In genomic region chr17:77843878-77844260, GRCh38 we compare ENCODE assay signal across 15 cellular contexts.
DNase-seq lines count a peak whose midpoint lies in the region; ATAC-seq, FAIRE-seq and TF ChIP-seq lines count a peak whose summit lies in the region.
"Had no signal": no experiment of that assay in that cellular context is flagged by ENCODE, and none has a peak within 500 bp of the region (broad histone marks: within the 10 kb centered on the region; RNA-seq: fewer than 3 reads in every experiment).

No MANE protein-coding gene starts in this region.

- ATAC-seq in stimulated activated naive CD8-positive, alpha-beta T cell treated with anti-CD3 and anti-CD28 coated beads, Interleukin-15, amount 100 ng/mL, for 72 hours: peak; percentile 8
- ATAC-seq in GM21576 (IDR thresholded peaks at IDR 0.05; ENCODE audit: unreplicated experiment): no peak
- ATAC-seq: PC-3, psoas muscle had no signal

- FAIRE-seq in bronchial epithelial cell (lab: Jason Lieb, UNC): no peak

- H3K36me3 Mint-ChIP-seq in activated naive CD4-positive, alpha-beta T cell treated with anti-CD3 and anti-CD28 coated beads, Interleukin-2, amount 10 ng/mL, durations not matched to agents 7 days and 5 days: no peaks in the 10 kb centered on the region

- no peaks in the 10 kb centered on the region for H3K27me3 ChIP-seq in bronchial epithelial cell (ENCODE audit: control insufficient read depth, insufficient read depth, low read length)
- H3K27me3 ChIP-seq: colonic mucosa had no signal

- POLR2A ChIA-PET in RWPE1 (lab: Yijun Ruan, JAX; ENCODE audit: low non-redundant PET): interaction anchor here (0.6 to 1.0 kb wide), 2 partner anchors 114 to 399 kb away, joined by 3 to 7 read pairs; partner anchors contain the start of gene TNRC6C

- no peaks in the 10 kb centered on the region for H3K9me3 Mint-ChIP-seq in activated naive CD4-positive, alpha-beta T cell treated with anti-CD3 and anti-CD28 coated beads, Interleukin-2, amount 10 ng/mL, durations not matched to agents 7 days and 5 days
- no peaks in the 10 kb centered on the region for H3K9me3 Mint-ChIP-seq in stimulated activated naive CD8-positive, alpha-beta T cell treated with anti-CD3 and anti-CD28 coated beads, Interleukin-15, amount 100 ng/mL, for 72 hours

- no peak overlapping the region for H3K27ac ChIP-seq in RWPE1
- H3K27ac ChIP-seq: colonic mucosa, lower lobe of right lung, psoas muscle, SK-N-MC had no signal

- no peak for DNase-seq in activated naive CD4-positive, alpha-beta T cell treated with anti-CD3 and anti-CD28 coated beads, Interleukin-2, amount 10 ng/mL, durations not matched to agents 7 days and 5 days
- DNase-seq in activated naive CD4-positive, alpha-beta T cell treated with Interleukin-2 at 50 U/mL for 16 hours: no peak
- DNase-seq in RWPE1 (ENCODE audit: low spot score) (peak; percentile 29), bronchial epithelial cell (ENCODE audit: low read depth) (peak; percentile 60), LoVo (ENCODE audit: low spot score) (no peak)
- DNase-seq in stimulated activated naive CD8-positive, alpha-beta T cell treated with anti-CD3 and anti-CD28 coated beads, Interleukin-15, amount 100 ng/mL, for 72 hours: no peak
- DNase-seq in NK-92 treated with Interleukin-12 subunit alpha and Interleukin-12 subunit beta, amount 100 ng/mL, for 24 hours (lab: John Stamatoyannopoulos, UW): no peak
- DNase-seq: colonic mucosa, erythroblast, Kasumi-1, lower lobe of right lung, PC-3 had no signal

- CTCF ChIA-PET in activated naive CD4-positive, alpha-beta T cell treated with anti-CD3 and anti-CD28 coated beads, Interleukin-2, amount 10 ng/mL, durations not matched to agents 7 days and 5 days (lab: Charles Lee): interaction anchor here (0.7 kb wide), 1 partner anchor 10 kb away, joined by 3 read pairs; no protein-coding TSS in a partner anchor
- CTCF ChIA-PET in RWPE1 (lab: Yijun Ruan, JAX): no interaction called here

- H3K36me3 ChIP-seq in bronchial epithelial cell (ENCODE audit: control insufficient read depth, insufficient read depth, low read length): no peaks in the 10 kb centered on the region
- H3K36me3 ChIP-seq: colonic mucosa, lower lobe of right lung had no signal

- H3K4me3 Mint-ChIP-seq in activated naive CD4-positive, alpha-beta T cell treated with anti-CD3 and anti-CD28 coated beads, Interleukin-2, amount 10 ng/mL, durations not matched to agents 7 days and 5 days: no peak overlapping the region
- H3K4me3 Mint-ChIP-seq in stimulated activated naive CD8-positive, alpha-beta T cell treated with anti-CD3 and anti-CD28 coated beads, Interleukin-15, amount 100 ng/mL, for 72 hours: peak overlapping the region; percentile 16 to 55

- TF ChIP-seq CTCF in RWPE1 (conservative IDR thresholded peaks at IDR 0.05; ENCODE audit: low read depth) (no peak), bronchial epithelial cell (IDR thresholded peaks at IDR 0.05; ENCODE audit: insufficient read depth, low read length, severe bottlenecking) (no peak)

- H3K4me1 Mint-ChIP-seq in activated naive CD4-positive, alpha-beta T cell treated with anti-CD3 and anti-CD28 coated beads, Interleukin-2, amount 10 ng/mL, durations not matched to agents 7 days and 5 days: peaks cover 50% of the 10 kb centered on the region
- peaks cover 75% of the 10 kb centered on the region for H3K4me1 Mint-ChIP-seq in stimulated activated naive CD8-positive, alpha-beta T cell treated with anti-CD3 and anti-CD28 coated beads, Interleukin-15, amount 100 ng/mL, for 72 hours

- no peak overlapping the region for H3K4me3 ChIP-seq in bronchial epithelial cell (ENCODE audit: low read depth, low read length)
- H3K4me3 ChIP-seq: colonic mucosa, lower lobe of right lung, psoas muscle, SK-N-MC had no signal

- H3K27ac Mint-ChIP-seq in activated naive CD4-positive, alpha-beta T cell treated with anti-CD3 and anti-CD28 coated beads, Interleukin-2, amount 10 ng/mL, durations not matched to agents 7 days and 5 days: peak overlapping the region; percentile 75
- no peak overlapping the region for H3K27ac Mint-ChIP-seq in stimulated activated naive CD8-positive, alpha-beta T cell treated with anti-CD3 and anti-CD28 coated beads, Interleukin-15, amount 100 ng/mL, for 72 hours

- H3K27me3 Mint-ChIP-seq in activated naive CD4-positive, alpha-beta T cell treated with anti-CD3 and anti-CD28 coated beads, Interleukin-2, amount 10 ng/mL, durations not matched to agents 7 days and 5 days: peaks cover 45% of the 10 kb centered on the region
- peaks cover 16% of the 10 kb centered on the region for H3K27me3 Mint-ChIP-seq in stimulated activated naive CD8-positive, alpha-beta T cell treated with anti-CD3 and anti-CD28 coated beads, Interleukin-15, amount 100 ng/mL, for 72 hours

Comparison
In these comparisons a context has a peak if more than half of its experiments do, and no peak if none do; other contexts are left out.
1. DNase-seq: peak in RWPE1 (single experiment) and bronchial epithelial cell (single experiment); none in activated naive CD4-positive, alpha-beta T cell treated with anti-CD3 and anti-CD28 coated beads, Interleukin-2, amount 10 ng/mL, durations not matched to agents 7 days and 5 days (single experiment), activated naive CD4-positive, alpha-beta T cell treated with Interleukin-2 at 50 U/mL for 16 hours (single experiment), stimulated activated naive CD8-positive, alpha-beta T cell treated with anti-CD3 and anti-CD28 coated beads, Interleukin-15, amount 100 ng/mL, for 72 hours (0 of 2), NK-92 treated with Interleukin-12 subunit alpha and Interleukin-12 subunit beta, amount 100 ng/mL, for 24 hours (single experiment) and LoVo (single experiment).